ENCODE assay signal across 21 cellular contexts in genomic region chr9:122325124-122325523, GRCh38. TPM values are rescaled to one million over a fixed set of nuclear protein-coding genes. Genes with fewer than 3 reads are reported as not detected.
DNase-seq lines count a peak whose midpoint lies in the region; ATAC-seq, FAIRE-seq and TF ChIP-seq lines count a peak whose summit lies in the region.
"Had no signal": no experiment of that assay in that cellular context is flagged by ENCODE, and none has a peak within 500 bp of the region (broad histone marks: within the 10 kb centered on the region; RNA-seq: fewer than 3 reads in every experiment).

No MANE protein-coding gene starts in this region.

- no peak overlapping the region for H3K27ac Mint-ChIP-seq in activated CD4-positive, alpha-beta T cell treated with anti-CD3 and anti-CD28 coated beads for 36 hours
- H3K27ac Mint-ChIP-seq: activated CD4-positive, alpha-beta memory T cell treated with anti-CD3 and anti-CD28 coated beads, Interleukin-2, amount 10 ng/mL, durations not matched to agents 7 days and 5 days; CD4-positive, alpha-beta T cell had no signal

- no peaks in the 10 kb centered on the region for H3K79me2 ChIP-seq in endothelial cell of umbilical vein (ENCODE audit: control insufficient read depth, insufficient read depth, low read length)

- H3K4me1 ChIP-seq in IMR-90 (ENCODE audit: control insufficient read depth, insufficient read depth, low read length) (peaks cover 11% of the 10 kb centered on the region), endothelial cell of umbilical vein (ENCODE audit: control insufficient read depth, extremely low read depth, insufficient read depth, low read length) (peaks cover 16% of the 10 kb centered on the region), mesenchymal stem cell (ENCODE audit: control insufficient read depth, insufficient read depth, low read depth, low read length) (peaks cover 3% of the 10 kb centered on the region)
- H3K4me1 ChIP-seq: body of pancreas had no signal

- no peak for TF ChIP-seq RAD21 in IMR-90 (IDR thresholded peaks at IDR 0.05; ENCODE audit: low read length)

- no peaks in the 10 kb centered on the region for H3K27me3 Mint-ChIP-seq in activated CD4-positive, alpha-beta T cell treated with anti-CD3 and anti-CD28 coated beads for 36 hours
- H3K27me3 Mint-ChIP-seq: activated CD4-positive, alpha-beta memory T cell treated with anti-CD3 and anti-CD28 coated beads, Interleukin-2, amount 10 ng/mL, durations not matched to agents 7 days and 5 days; CD4-positive, alpha-beta T cell; stimulated activated naive CD8-positive, alpha-beta T cell treated with anti-CD3 and anti-CD28 coated beads, Interleukin-15, Interleukin-2, amounts not matched to agents 100 ng/mL and 50 ng/mL, for 24 hours had no signal

- in situ Hi-C loops in IMR-90 (cut with MboI; ENCODE audit: low sequenced_read_pairs): no loop called here

- H3K4ac ChIP-seq in IMR-90 (ENCODE audit: low read depth, low read length): no peak overlapping the region
- H3K4ac ChIP-seq in mesenchymal stem cell (ENCODE audit: low read depth in 1 of 2, low read length in 2 of 2): no peak overlapping the region

- H3K36me3 Mint-ChIP-seq in activated CD4-positive, alpha-beta T cell treated with anti-CD3 and anti-CD28 coated beads for 36 hours (ENCODE audit: low read depth): peaks cover 45% of the 10 kb centered on the region

- H2BK12ac ChIP-seq in mesenchymal stem cell (ENCODE audit: low read length in 2 of 2): no peak overlapping the region

- BruUV-seq in IMR-90 (replicated peaks; lab: Mats Ljungman, UMichigan) (no TSS peak), endothelial cell of umbilical vein (replicated peaks; lab: Mats Ljungman, UMichigan) (no TSS peak)

- H2BK15ac ChIP-seq in IMR-90 (ENCODE audit: low read depth, low read length) (no peak overlapping the region), mesenchymal stem cell (ENCODE audit: low read depth, poor library complexity, severe bottlenecking) (no peak overlapping the region)

- H2AK5ac ChIP-seq in IMR-90 (ENCODE audit: low read depth, low read length) (no peak overlapping the region), mesenchymal stem cell (ENCODE audit: low read length, severe bottlenecking) (no peak overlapping the region)

- H4K91ac ChIP-seq in IMR-90 (ENCODE audit: insufficient read depth, low read depth, low read length) (no peak overlapping the region), mesenchymal stem cell (ENCODE audit: low read length) (no peak overlapping the region)

- H3K27ac ChIP-seq in IMR-90 (ENCODE audit: insufficient read depth, low read length) (no peak overlapping the region), endothelial cell of umbilical vein (ENCODE audit: insufficient read depth, low read depth, low read length) (peak overlapping the region; percentile 24), mesenchymal stem cell (ENCODE audit: low read length, poor library complexity, severe bottlenecking) (no peak overlapping the region)

- no peak overlapping the region for H2AK9ac ChIP-seq in IMR-90 (replicated peaks; ENCODE audit: low read depth, low read length, poor library complexity)

- intact Hi-C loops in activated CD4-positive, alpha-beta T cell treated with anti-CD3 and anti-CD28 coated beads for 36 hours (cut with DNase I, micrococcal nuclease): no loop called here
- intact Hi-C loops in IMR-90 (cut with micrococcal nuclease) (no loop called here), endothelial cell of umbilical vein (cut with micrococcal nuclease) (no loop called here)

- H3K14ac ChIP-seq in IMR-90 (replicated peaks; ENCODE audit: low read depth, low read length) (no peak overlapping the region), mesenchymal stem cell (ENCODE audit: low read length in 2 of 2) (no peak overlapping the region)

- H3K56ac ChIP-seq in IMR-90 (ENCODE audit: extremely low read depth, insufficient read depth, low read length): no peak overlapping the region

- H4K20me1 ChIP-seq in IMR-90 (ENCODE audit: insufficient read depth, low read length) (peaks cover 11% of the 10 kb centered on the region; the same call in 1 of the 2 replicates), endothelial cell of umbilical vein (replicated peaks; ENCODE audit: control insufficient read depth, extremely low read depth, insufficient read depth, low read length) (no peaks in the 10 kb centered on the region)

- no peaks in the 10 kb centered on the region for H3K9me3 ChIP-seq in IMR-90 (ENCODE audit: control insufficient read depth, insufficient read depth, low read length)
- H3K9me3 ChIP-seq in endothelial cell of umbilical vein (replicated peaks; ENCODE audit: control insufficient read depth, insufficient read depth, low read length): no peaks in the 10 kb centered on the region
- H3K9me3 ChIP-seq in mesenchymal stem cell (ENCODE audit: control insufficient read depth, low read length): no peaks in the 10 kb centered on the region
- H3K9me3 ChIP-seq: body of pancreas, upper lobe of left lung had no signal

- H3K27me3 ChIP-seq in IMR-90 (ENCODE audit: control insufficient read depth, insufficient read depth, low read length) (no peaks in the 10 kb centered on the region), endothelial cell of umbilical vein (ENCODE audit: control insufficient read depth in 2 of 2, insufficient read depth in 2 of 2, low read length in 2 of 2) (no peaks in the 10 kb centered on the region), mesenchymal stem cell (ENCODE audit: control insufficient read depth in 1 of 2, insufficient read depth in 1 of 2, low read length in 2 of 2) (no peaks in the 10 kb centered on the region)
- H3K27me3 ChIP-seq: body of pancreas, upper lobe of left lung had no signal

- POLR2A ChIA-PET in activated CD4-positive, alpha-beta T cell treated with anti-CD3 and anti-CD28 coated beads for 36 hours (lab: Charles Lee): no interaction called here
- POLR2A ChIA-PET in IMR-90 (lab: Charles Lee; ENCODE audit: unreplicated experiment): no interaction called here
- POLR2A ChIA-PET in endothelial cell of umbilical vein (lab: Charles Lee): no interaction called here

- WGBS in IMR-90 (ENCODE audit: extremely low coverage in 2 of 2, insufficient read length in 1 of 2), 2 experiments: no CpG with 5 or more reads among the region's 1 CpG
- WGBS in mesenchymal stem cell: 0% methylated on average over 1 of the region's 1 CpG

- dilution Hi-C loops in IMR-90 (cut with HindIII; ENCODE audit: low sequenced_read_pairs, unreplicated experiment): no loop called here
- dilution Hi-C loops in endothelial cell of umbilical vein (cut with MboI; ENCODE audit: extremely low pct_ligation_motif_present, low sequenced_read_pairs): no loop called here

- CTCF ChIA-PET in activated CD4-positive, alpha-beta T cell treated with anti-CD3 and anti-CD28 coated beads for 36 hours (lab: Charles Lee): no interaction called here
- CTCF ChIA-PET in IMR-90 (lab: Yijun Ruan, JAX) (no interaction called here), endothelial cell of umbilical vein (lab: Charles Lee) (interaction anchor here (0.8 to 1.5 kb wide), 4 partner anchors 15 to 180 kb away, joined by 3 read pairs; no protein-coding TSS in a partner anchor)

- no peak for TF ChIP-seq CTCF in IMR-90 (conservative IDR thresholded peaks at IDR 0.05; ENCODE audit: low read depth, low read length)
- TF ChIP-seq CTCF in endothelial cell of umbilical vein (IDR thresholded peaks at IDR 0.05; ENCODE audit: extremely low read depth in 1 of 2, insufficient read depth in 1 of 2, low read depth in 1 of 2, low read length in 2 of 2): no peak

- no peak overlapping the region for H3K18ac ChIP-seq in IMR-90 (ENCODE audit: low read depth, low read length)
- no peak overlapping the region for H3K18ac ChIP-seq in mesenchymal stem cell (ENCODE audit: low read depth in 1 of 2, low read length in 2 of 2)

- no peak overlapping the region for H3K4me3 ChIP-seq in IMR-90 (ENCODE audit: insufficient read depth, low read depth, low read length)
- no peak overlapping the region for H3K4me3 ChIP-seq in endothelial cell of umbilical vein (replicated peaks in 1 of 3; ENCODE audit: insufficient read depth in 1 of 3, low read depth in 1 of 3, low read length in 3 of 3)
- no peak overlapping the region for H3K4me3 ChIP-seq in mesenchymal stem cell (ENCODE audit: insufficient read depth in 1 of 2, low read depth in 1 of 2, low read length in 2 of 2)
- H3K4me3 ChIP-seq: body of pancreas, upper lobe of left lung had no signal

- H2BK120ac ChIP-seq in IMR-90 (ENCODE audit: low read depth, low read length) (no peak overlapping the region), mesenchymal stem cell (ENCODE audit: low read depth, low read length) (no peak overlapping the region)

- H3K9me3 Mint-ChIP-seq in activated CD4-positive, alpha-beta T cell treated with anti-CD3 and anti-CD28 coated beads for 36 hours (ENCODE audit: low read depth): no peaks in the 10 kb centered on the region
- H3K9me3 Mint-ChIP-seq: activated CD4-positive, alpha-beta memory T cell treated with anti-CD3 and anti-CD28 coated beads, Interleukin-2, amount 10 ng/mL, durations not matched to agents 7 days and 5 days; CD4-positive, alpha-beta T cell; stimulated activated naive CD8-positive, alpha-beta T cell treated with anti-CD3 and anti-CD28 coated beads, Interleukin-15, Interleukin-2, amounts not matched to agents 100 ng/mL and 50 ng/mL, for 24 hours had no signal

- H4K8ac ChIP-seq in IMR-90 (ENCODE audit: low read depth in 2 of 2, low read length in 2 of 2): no peak overlapping the region
- no peak overlapping the region for H4K8ac ChIP-seq in mesenchymal stem cell (ENCODE audit: low read length)

- no peak overlapping the region for H2AFZ ChIP-seq in IMR-90 (replicated peaks; ENCODE audit: low read length, poor library complexity)
- no peak overlapping the region for H2AFZ ChIP-seq in endothelial cell of umbilical vein (ENCODE audit: low read depth, low read length)
- H2AFZ ChIP-seq in mesenchymal stem cell (ENCODE audit: low read depth, low read length): no peak overlapping the region

- H3K4me3 Mint-ChIP-seq in activated CD4-positive, alpha-beta T cell treated with anti-CD3 and anti-CD28 coated beads for 36 hours: no peak overlapping the region
- H3K4me3 Mint-ChIP-seq: activated CD4-positive, alpha-beta memory T cell treated with anti-CD3 and anti-CD28 coated beads, Interleukin-2, amount 10 ng/mL, durations not matched to agents 7 days and 5 days; CD4-positive, alpha-beta T cell; stimulated activated naive CD8-positive, alpha-beta T cell treated with anti-CD3 and anti-CD28 coated beads, Interleukin-15, Interleukin-2, amounts not matched to agents 100 ng/mL and 50 ng/mL, for 24 hours had no signal

- ATAC-seq in activated CD4-positive, alpha-beta T cell treated with anti-CD3 and anti-CD28 coated beads for 36 hours: peak; percentile 95
- ATAC-seq in IMR-90 (ENCODE audit: low read depth) (peak; percentile 80), HG03565 (IDR thresholded peaks at IDR 0.05; ENCODE audit: unreplicated experiment) (no peak)
- ATAC-seq: body of pancreas had no signal

- H3K9me1 ChIP-seq in IMR-90 (ENCODE audit: insufficient read depth, low read length) (peaks cover 16% of the 10 kb centered on the region), endothelial cell of umbilical vein (replicated peaks; ENCODE audit: control insufficient read depth, extremely low read depth, insufficient read depth, low read length) (no peaks in the 10 kb centered on the region)

- H4K5ac ChIP-seq in IMR-90 (ENCODE audit: low read depth, low read length): no peak overlapping the region

- H3K23ac ChIP-seq in IMR-90 (ENCODE audit: low read depth, low read length): no peak overlapping the region
- no peak overlapping the region for H3K23ac ChIP-seq in mesenchymal stem cell (ENCODE audit: low read length in 2 of 2)

- H3K4me2 ChIP-seq in IMR-90 (ENCODE audit: low read depth, low read length): peak overlapping the region; percentile 8
- peak overlapping the region; percentile 50 for H3K4me2 ChIP-seq in endothelial cell of umbilical vein (ENCODE audit: insufficient read depth, low read length)
- H3K4me2 ChIP-seq in mesenchymal stem cell (ENCODE audit: low read length, poor library complexity, severe bottlenecking): no peak overlapping the region

- no peak overlapping the region for H3K9ac ChIP-seq in IMR-90 (ENCODE audit: low read depth, low read length)
- no peak overlapping the region for H3K9ac ChIP-seq in endothelial cell of umbilical vein (replicated peaks; ENCODE audit: extremely low read depth, insufficient read depth, low read length)
- no peak overlapping the region for H3K9ac ChIP-seq in mesenchymal stem cell (ENCODE audit: low read length)

- peak; percentile 22 for DNase-seq in activated CD4-positive, alpha-beta T cell treated with anti-CD3 and anti-CD28 coated beads for 36 hours
- DNase-seq in activated CD4-positive, alpha-beta T cell treated with anti-CD3 and anti-CD28 coated beads, Interleukin-2, amount 50 U/mL, for 4 hours: no peak
- peak; percentile 52 for DNase-seq in IMR-90
- DNase-seq in endothelial cell of umbilical vein (ENCODE audit: low read depth, low spot score): peak; percentile 70
- peak; percentile 52 for DNase-seq in mesenchymal stem cell
- no peak for DNase-seq in T-helper 9 cell
- DNase-seq in frontal cortex (ENCODE audit: low spot score in 2 of 2): no peak
- DNase-seq: activated CD4-positive, alpha-beta memory T cell treated with anti-CD3 and anti-CD28 coated beads, Interleukin-2, amount 10 ng/mL, durations not matched to agents 7 days and 5 days; activated gamma-delta T cell; body of pancreas; CD4-positive, alpha-beta T cell; Kasumi-1; kidney glomerular epithelial cell; NCI-H1417 treated with DMSO at 0.1 percent for 48 hours; nucleus accumbens; stimulated activated CD4-positive, alpha-beta T cell treated with anti-CD3 and anti-CD28 coated beads, Interleukin-15, amount 100 ng/mL, for 24 hours; upper lobe of left lung had no signal

- H3K4me1 Mint-ChIP-seq in activated CD4-positive, alpha-beta T cell treated with anti-CD3 and anti-CD28 coated beads for 36 hours: peaks cover 7% of the 10 kb centered on the region
- H3K4me1 Mint-ChIP-seq: activated CD4-positive, alpha-beta memory T cell treated with anti-CD3 and anti-CD28 coated beads, Interleukin-2, amount 10 ng/mL, durations not matched to agents 7 days and 5 days had no signal

- H3K79me1 ChIP-seq in IMR-90 (ENCODE audit: low read depth in 1 of 2, low read length in 2 of 2): peaks cover 0 to 4% of the 10 kb centered on the region in 2 experiments; a peak in 1 of 4 replicates
- peaks cover 5% of the 10 kb centered on the region for H3K79me1 ChIP-seq in mesenchymal stem cell (replicated peaks; ENCODE audit: low read length, poor library complexity, severe bottlenecking)

- H2BK5ac ChIP-seq in IMR-90 (ENCODE audit: low read depth, low read length, poor library complexity, severe bottlenecking) (peak overlapping the region; percentile 0), mesenchymal stem cell (ENCODE audit: low read depth, low read length, poor library complexity, severe bottlenecking) (no peak overlapping the region)

- no peak for TF ChIP-seq POLR2A in IMR-90 (IDR thresholded peaks at IDR 0.05; ENCODE audit: low read depth, low read length)
- no peak for TF ChIP-seq POLR2A in endothelial cell of umbilical vein (IDR thresholded peaks at IDR 0.05; ENCODE audit: low read depth, low read length)

- H3K36me3 ChIP-seq in IMR-90 (ENCODE audit: control insufficient read depth, insufficient read depth, low read length) (peaks cover 11% of the 10 kb centered on the region), endothelial cell of umbilical vein (ENCODE audit: control insufficient read depth in 2 of 2, extremely low read depth in 1 of 2, insufficient read depth in 2 of 2, low read length in 2 of 2) (peaks cover 2% of the 10 kb centered on the region in 2 experiments), mesenchymal stem cell (ENCODE audit: control insufficient read depth in 1 of 2, insufficient read depth in 2 of 2, low read depth in 1 of 2, low read length in 2 of 2) (peaks cover 28 to 69% of the 10 kb centered on the region in 2 experiments)

- no peak overlapping the region for H2BK20ac ChIP-seq in IMR-90 (ENCODE audit: low read depth, low read length)

- FAIRE-seq in endothelial cell of umbilical vein (lab: Jason Lieb, UNC) (peak; percentile 85), frontal cortex (lab: Jason Lieb, UNC) (no peak)
- FAIRE-seq: A204.1, H54 had no signal

RNA-seq across cellular contexts. Expression of gene PTGS1, which starts 45.7 kb away (rescaled TPM):
- total RNA-seq in activated CD4-positive, alpha-beta T cell treated with anti-CD3 and anti-CD28 coated beads for 36 hours: under 1 TPM in 1 of 2 experiments, not detected in 1; 0.09 TPM
- total RNA-seq in IMR-90 (2012; rRNA removed) (21.1 and 24.7 TPM in 2 replicates), endothelial cell of umbilical vein (14.6 and 45.2 TPM in 2 replicates), frontal cortex (0.41 TPM)
- polyA plus RNA-seq in IMR-90 (2012; rRNA removed) (33.9 and 38.3 TPM in 2 replicates), endothelial cell of umbilical vein (37.6 and 43.9 TPM in 2 replicates)
- 32.1 and 51.8 TPM in 2 replicates for polyA plus RNA-seq in IMR-90 (2012; cell fraction: cytosol; rRNA removed)
- 40.2 and 55.2 TPM in 2 replicates for polyA plus RNA-seq in IMR-90 (2012; cell fraction: nucleus; rRNA removed; ENCODE audit: low replicate concordance)
- polyA plus RNA-seq in endothelial cell of umbilical vein (2011; cell fraction: cytosol; rRNA removed): 27.8 and 31.2 TPM in 2 replicates
- 30.7 and 40.6 TPM in 2 replicates for polyA plus RNA-seq in endothelial cell of umbilical vein (2011; cell fraction: nucleus; rRNA removed)
- polyA plus RNA-seq in endothelial cell of umbilical vein (2012): 43.2 and 61.0 TPM in 2 replicates
- polyA minus RNA-seq in endothelial cell of umbilical vein: 37.7 and 53.6 TPM in 2 replicates
- 3.9 TPM for polyA minus RNA-seq in endothelial cell of umbilical vein (2011; cell fraction: cytosol; rRNA and poly(A)+ RNA removed)
- 8.8 and 9.8 TPM in 2 replicates for polyA minus RNA-seq in endothelial cell of umbilical vein (2011; cell fraction: nucleus; rRNA and poly(A)+ RNA removed)
- 2.3 TPM for polyA plus RNA-seq in mesenchymal stem cell (2013, experiment 1 of 2)
- 2.3 TPM for polyA plus RNA-seq in mesenchymal stem cell (2013, experiment 2 of 2)

Comparison
In these comparisons a context has a peak if more than half of its experiments do, and no peak if none do; other contexts are left out.
1. DNase-seq: peak in activated CD4-positive, alpha-beta T cell treated with anti-CD3 and anti-CD28 coated beads for 36 hours (single experiment), IMR-90 (single experiment), endothelial cell of umbilical vein (single experiment) and mesenchymal stem cell (single experiment); none in activated CD4-positive, alpha-beta T cell treated with anti-CD3 and anti-CD28 coated beads, Interleukin-2, amount 50 U/mL, for 4 hours (0 of 2), T-helper 9 cell (single experiment) and frontal cortex (0 of 2).
2. RNA of gene PTGS1, which starts 45.7 kb away (total RNA-seq): 14.6 to 45.2 TPM in endothelial cell of umbilical vein and 21.1 to 24.7 TPM in IMR-90; 0.41 TPM in frontal cortex (single experiment) and 0.09 TPM in activated CD4-positive, alpha-beta T cell treated with anti-CD3 and anti-CD28 coated beads for 36 hours; every median in the first group is over 10 times any median in the second.